ENCODE assay signal across 24 cellular contexts in genomic region chr13:28344163-28344562, GRCh38.
"Had no signal": no experiment of that assay in that cellular context is flagged by ENCODE, and none has a peak within 500 bp of the region (broad histone marks: within the 10 kb centered on the region; RNA-seq: fewer than 3 reads in every experiment).

No MANE protein-coding gene starts in this region.

- H3K4me3 ChIP-seq: ascending aorta, left lung, lung, spleen, suprapubic skin, tibial artery had no signal

- DNase-seq: activated CD4-positive, alpha-beta T cell treated with anti-CD3 and anti-CD28 coated beads for 4 hours; activated CD4-positive, alpha-beta T cell treated with anti-CD3 and anti-CD28 coated beads, Interleukin-2, amount 50 U/mL, for 4 hours; activated effector memory CD4-positive, alpha-beta T cell treated with anti-CD3 and anti-CD28 coated beads, Interleukin-2, amount 50 U/mL, for 16 hours; activated naive CD4-positive, alpha-beta T cell treated with anti-CD3 and anti-CD28 coated beads for 36 hours; activated naive CD8-positive, alpha-beta T cell treated with anti-CD3 and anti-CD28 coated beads, Interleukin-2, amount 10 ng/mL, durations not matched to agents 7 days and 5 days; activated T-cell treated with anti-CD3 and anti-CD28 coated beads, Interleukin-2, amount 50 U/mL, for 1 hour; brain microvascular endothelial cell; effector CD4-positive, alpha-beta T cell; kidney glomerular epithelial cell; left lung; posterior cingulate gyrus; right cardiac atrium; spleen; stimulated activated naive CD4-positive, alpha-beta T cell; T-helper 1 cell; tibial artery had no signal

- H3K9me3 Mint-ChIP-seq: activated naive CD4-positive, alpha-beta T cell treated with anti-CD3 and anti-CD28 coated beads for 36 hours; activated naive CD8-positive, alpha-beta T cell treated with anti-CD3 and anti-CD28 coated beads, Interleukin-2, amount 10 ng/mL, durations not matched to agents 7 days and 5 days; activated T-helper 1 cell treated with anti-CD3 and anti-CD28 coated beads, Interleukin-12 subunit alpha, Interleukin-12 subunit beta, Interleukin-2, Interleukin-4 antibody, amounts not matched to agents 30 ng/mL and 10 ng/mL and 1 ng/mL, durations not matched to agents 14 hours and 24 hours and 36 hours; neural crest cell; T-helper 2 cell treated with Interferon-gamma antibody and Interleukin-4, amounts not matched to agents 5 μg/mL and 100 μg/mL, for 36 hours had no signal

- H3K4me1 ChIP-seq: ascending aorta, left lung, spleen, suprapubic skin, tibial artery had no signal

- H3K9me3 ChIP-seq: ascending aorta, left lung, spleen, suprapubic skin, tibial artery had no signal

- H3K4me1 Mint-ChIP-seq: neural crest cell had no signal

- H3K36me3 Mint-ChIP-seq: activated naive CD8-positive, alpha-beta T cell treated with anti-CD3 and anti-CD28 coated beads, Interleukin-2, amount 10 ng/mL, durations not matched to agents 7 days and 5 days had no signal

- H3K27ac ChIP-seq: ascending aorta, brain microvascular endothelial cell, epithelial cell of prostate, left lung, spleen, suprapubic skin, tibial artery, VCaP had no signal

- H3K4me3 Mint-ChIP-seq: activated naive CD4-positive, alpha-beta T cell treated with anti-CD3 and anti-CD28 coated beads for 36 hours; activated naive CD8-positive, alpha-beta T cell treated with anti-CD3 and anti-CD28 coated beads, Interleukin-2, amount 10 ng/mL, durations not matched to agents 7 days and 5 days; activated T-helper 1 cell treated with anti-CD3 and anti-CD28 coated beads, Interleukin-12 subunit alpha, Interleukin-12 subunit beta, Interleukin-2, Interleukin-4 antibody, amounts not matched to agents 30 ng/mL and 10 ng/mL and 1 ng/mL, durations not matched to agents 14 hours and 24 hours and 36 hours; neural crest cell; T-helper 2 cell treated with Interferon-gamma antibody and Interleukin-4, amounts not matched to agents 5 μg/mL and 100 μg/mL, for 36 hours had no signal

- H3K27me3 ChIP-seq: ascending aorta, brain microvascular endothelial cell, tibial artery had no signal

- H3K36me3 ChIP-seq: ascending aorta, brain microvascular endothelial cell, left lung, spleen, suprapubic skin, tibial artery had no signal

- H3K27ac Mint-ChIP-seq: activated naive CD4-positive, alpha-beta T cell treated with anti-CD3 and anti-CD28 coated beads for 36 hours; activated naive CD8-positive, alpha-beta T cell treated with anti-CD3 and anti-CD28 coated beads, Interleukin-2, amount 10 ng/mL, durations not matched to agents 7 days and 5 days; activated T-helper 1 cell treated with anti-CD3 and anti-CD28 coated beads, Interleukin-12 subunit alpha, Interleukin-12 subunit beta, Interleukin-2, Interleukin-4 antibody, amounts not matched to agents 30 ng/mL and 10 ng/mL and 1 ng/mL, durations not matched to agents 14 hours and 24 hours and 36 hours; T-helper 2 cell treated with Interferon-gamma antibody and Interleukin-4, amounts not matched to agents 5 μg/mL and 100 μg/mL, for 36 hours had no signal
